ENCODE assay signal across 10 cellular contexts in the genomic region with DNA sequence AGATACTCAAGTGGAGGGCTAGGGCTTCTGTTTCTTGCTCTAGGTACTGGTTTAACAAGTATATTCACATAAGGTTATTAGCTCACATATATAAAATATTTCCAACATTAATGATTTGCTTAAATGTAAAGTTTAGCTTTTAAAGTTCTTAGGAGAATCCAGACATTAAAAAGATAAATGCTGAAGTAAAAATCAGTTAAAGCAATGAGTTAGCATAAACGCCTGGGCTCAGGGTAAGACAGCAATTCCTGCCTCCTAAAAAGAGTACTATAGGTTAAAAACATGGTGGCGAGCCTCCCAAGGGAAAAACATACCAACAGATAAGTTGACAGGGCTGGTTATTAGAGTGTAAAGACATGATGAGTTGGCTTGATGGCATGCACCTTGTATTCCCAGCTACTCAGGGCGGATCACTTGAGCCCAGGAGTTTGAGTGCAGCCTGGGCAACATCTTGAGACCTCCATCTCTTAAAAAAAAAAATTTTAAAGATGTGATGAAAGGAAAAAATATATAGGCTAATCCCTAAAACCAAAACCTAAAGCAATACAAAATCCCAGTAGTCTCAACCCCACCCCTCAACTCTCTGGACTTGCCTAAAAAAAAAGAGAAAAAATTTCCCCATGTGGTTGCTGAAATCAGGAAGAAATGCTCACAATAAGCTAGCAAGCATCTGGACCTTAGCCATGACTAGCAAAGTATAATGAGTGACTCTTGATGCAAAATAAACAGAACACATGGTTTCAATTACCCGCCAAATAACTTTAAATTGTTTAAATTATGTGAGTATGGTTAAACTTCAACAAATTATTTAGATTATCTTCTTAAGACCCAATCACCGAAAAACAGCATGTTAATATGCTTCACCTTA. TPM values are rescaled to one million over a fixed set of nuclear protein-coding genes. Genes with fewer than 3 reads are reported as not detected.
DNase-seq lines count a peak whose midpoint lies in the region; ATAC-seq, FAIRE-seq and TF ChIP-seq lines count a peak whose summit lies in the region.
"Had no signal": no experiment of that assay in that cellular context is flagged by ENCODE, and none has a peak within 500 bp of the region (broad histone marks: within the 10 kb centered on the region; RNA-seq: fewer than 3 reads in every experiment).

No MANE protein-coding gene starts in this region.

- FAIRE-seq in HepG2 (lab: Jason Lieb, UNC) = no peak

- intact Hi-C loops in HepG2 (cut with micrococcal nuclease; ENCODE audit: unreplicated experiment) = loop anchor here (5.0 kb wide), 1 partner anchor 142 kb away; the partner anchor contains the start of gene MTMR12
- intact Hi-C loops in right lobe of liver (cut with DNase I) = no loop called here
- intact Hi-C loops in vagina (cut with DNase I) = no loop called here

- H3K9me3 ChIP-seq in HepG2 (ENCODE audit: low read length) (no peaks in the 10 kb centered on the region), right lobe of liver (no peaks in the 10 kb centered on the region), vagina (no peaks in the 10 kb centered on the region), HAP-1 (no peaks in the 10 kb centered on the region)

- H4K20me1 ChIP-seq in HepG2 (ENCODE audit: insufficient read depth, low read length) = peaks cover 55% of the 10 kb centered on the region

- TF ChIP-seq POLR2A in HepG2 (IDR thresholded peaks at IDR 0.05; ENCODE audit: insufficient read depth in 1 of 2, low read depth in 2 of 2, low read length in 2 of 2) = no peak
- no peak for TF ChIP-seq POLR2A in right lobe of liver (IDR thresholded peaks at IDR 0.05)
- TF ChIP-seq POLR2A in vagina (IDR thresholded peaks at IDR 0.05) = no peak

- DNase-seq in HepG2 (ENCODE audit: low spot score) = no peak
- no peak for DNase-seq in right lobe of liver
- no peak for DNase-seq in WTC11 (ENCODE audit: low spot score)
- DNase-seq in glutamatergic neuron = no peak
- DNase-seq in vagina (ENCODE audit: extremely low spot score in 2 of 2) = no peak
- no peak for DNase-seq in HAP-1 (ENCODE audit: low spot score in 2 of 2)
- no peak for DNase-seq in NCI-H748 (lab: John Stamatoyannopoulos, UW; ENCODE audit: unreplicated experiment)
- DNase-seq: activated CD4-positive, alpha-beta T cell treated with anti-CD3 and anti-CD28 coated beads, Interleukin-2, amount 50 U/mL, for 1 hour had no signal

- peaks cover 89% of the 10 kb centered on the region for H3K79me2 ChIP-seq in HepG2 (ENCODE audit: insufficient read depth, low read length)

- H3K9me3 Mint-ChIP-seq in WTC11 = no peaks in the 10 kb centered on the region
- H3K9me3 Mint-ChIP-seq in glutamatergic neuron (ENCODE audit: unreplicated experiment) = peaks cover 14% of the 10 kb centered on the region

- POLR2A ChIA-PET in HepG2 (lab: Yijun Ruan, JAX) = interaction anchor here (1.1 kb wide), 1 partner anchor 159 kb away, joined by 5 read pairs; no protein-coding TSS in a partner anchor
- POLR2A ChIA-PET in WTC11 (lab: Charles Lee) = no interaction called here

- H3K36me3 ChIP-seq in HepG2 (replicated peaks in 1 of 2; ENCODE audit: control insufficient read depth in 1 of 2, insufficient read depth in 2 of 2, low read length in 2 of 2) (peaks cover 6 to 32% of the 10 kb centered on the region in 2 experiments), right lobe of liver (peaks cover 0 to 32% (median 16%) of the 10 kb centered on the region in 4 donors), vagina (peaks cover 0 to 5% of the 10 kb centered on the region in 2 donors), HAP-1 (replicated peaks) (peaks cover 57% of the 10 kb centered on the region)

- H3K4me2 ChIP-seq in HepG2 (ENCODE audit: low read depth, low read length) = peak overlapping the region; percentile 76

- H3K27ac ChIP-seq in HepG2 (ENCODE audit: extremely low read length, insufficient read depth, low read length) = peak overlapping the region; percentile 17
- no peak overlapping the region for H3K27ac ChIP-seq in right lobe of liver
- peak overlapping the region; percentile 61 for H3K27ac ChIP-seq in vagina
- H3K27ac ChIP-seq: HL-60 had no signal

- TF ChIP-seq RAD21 in HepG2 (CRISPR knock-in tag; IDR thresholded peaks at IDR 0.05) = no peak

- no TSS peak for BruUV-seq in HepG2 (replicated peaks; lab: Mats Ljungman, UMichigan)

- H3K27me3 ChIP-seq in HepG2 (ENCODE audit: control insufficient read depth in 1 of 2, insufficient read depth in 2 of 2, low read length in 2 of 2) = no peaks in the 10 kb centered on the region; a peak in 1 of 5 replicates
- no peaks in the 10 kb centered on the region for H3K27me3 ChIP-seq in right lobe of liver
- H3K27me3 ChIP-seq in vagina = no peaks in the 10 kb centered on the region
- no peaks in the 10 kb centered on the region for H3K27me3 ChIP-seq in HAP-1 (ENCODE audit: low read depth)

- ATAC-seq in HepG2 (no peak), right lobe of liver (no peak), WTC11 (no peak), HG03439 (IDR thresholded peaks at IDR 0.05; ENCODE audit: unreplicated experiment) (no peak)

- H3K4me1 Mint-ChIP-seq in WTC11 (peaks cover 20% of the 10 kb centered on the region), glutamatergic neuron (ENCODE audit: low read depth, unreplicated experiment) (peaks cover 29% of the 10 kb centered on the region)

- H3K4me3 Mint-ChIP-seq in WTC11 (peak overlapping the region; percentile 34), glutamatergic neuron (ENCODE audit: unreplicated experiment) (peak overlapping the region; percentile 80)

- H3K36me3 Mint-ChIP-seq in WTC11 (peaks cover 60% of the 10 kb centered on the region), glutamatergic neuron (ENCODE audit: unreplicated experiment) (peaks cover 5% of the 10 kb centered on the region)

- CTCF ChIA-PET in HepG2 (lab: Yijun Ruan, JAX; ENCODE audit: low intra/inter-chr PET ratio, low total read pairs) = no interaction called here
- CTCF ChIA-PET in WTC11 (lab: Charles Lee) = interaction anchor here (0.9 kb wide), 1 partner anchor 77 kb away, joined by 3 read pairs; no protein-coding TSS in a partner anchor

- TF ChIP-seq CTCF in HepG2 (CRISPR knock-in tag; IDR thresholded peaks at IDR 0.05) (no peak), right lobe of liver (IDR thresholded peaks at IDR 0.05) (no peak), WTC11 (IDR thresholded peaks at IDR 0.05) (no peak), glutamatergic neuron (IDR thresholded peaks at IDR 0.05; ENCODE audit: partially characterized antibody, unreplicated experiment) (no peak), vagina (IDR thresholded peaks at IDR 0.05) (no peak)

- H2AFZ ChIP-seq in HepG2 (ENCODE audit: low read length) = no peak overlapping the region

- H3K4me1 ChIP-seq in HepG2 (ENCODE audit: insufficient read depth, low read length) = peaks cover 68% of the 10 kb centered on the region
- H3K4me1 ChIP-seq in right lobe of liver = peaks cover 0 to 51% (median 13%) of the 10 kb centered on the region in 4 donors
- H3K4me1 ChIP-seq in vagina = peaks cover 60% of the 10 kb centered on the region
- H3K4me1 ChIP-seq in HAP-1 = peaks cover 19% of the 10 kb centered on the region

- H3K4me3 ChIP-seq in HepG2 (replicated peaks in 1 of 3; ENCODE audit: insufficient read depth in 1 of 3, low read depth in 2 of 3, low read length in 3 of 3) = peak overlapping the region in 2 of 3 experiments; percentile 87 to 90; a peak in 2 of 6 replicates
- peak overlapping the region in 1 of 3 donors; percentile 6 for H3K4me3 ChIP-seq in right lobe of liver
- no peak overlapping the region for H3K4me3 ChIP-seq in vagina
- no peak overlapping the region for H3K4me3 ChIP-seq in HAP-1

- no peaks in the 10 kb centered on the region for H3K27me3 Mint-ChIP-seq in WTC11 (ENCODE audit: low read depth)
- H3K27me3 Mint-ChIP-seq in glutamatergic neuron (ENCODE audit: unreplicated experiment) = peaks cover 12% of the 10 kb centered on the region

- H3K9ac ChIP-seq in HepG2 (ENCODE audit: insufficient read depth, low read depth, low read length) = peak overlapping the region; percentile 10; the same call in 1 of the 2 replicates

- TF ChIP-seq EP300 in HepG2 (IDR thresholded peaks at IDR 0.05; ENCODE audit: low read depth in 2 of 2, low read length in 2 of 2) = no peak
- no peak for TF ChIP-seq EP300 in HepG2 (CRISPR knock-in tag; IDR thresholded peaks at IDR 0.05; ENCODE audit: borderline replicate concordance)

- in situ Hi-C loops in HepG2 (cut with HindIII; ENCODE audit: extremely low pct_ligation_motif_present, low pct_unique_long_range_greater_than_20kb) (no loop called here), HAP-1 (cut with MboI; ENCODE audit: low sequenced_read_pairs) (no loop called here)

- H3K27ac Mint-ChIP-seq in WTC11 = peak overlapping the region; percentile 82; the same call in 1 of the 2 replicates
- peak overlapping the region; percentile 60 for H3K27ac Mint-ChIP-seq in glutamatergic neuron (ENCODE audit: unreplicated experiment)

- WGBS in HepG2 (ENCODE audit: low lambda C conversion rate) = 85% methylated on average over 5 of the region's 5 CpGs
- WGBS in right lobe of liver (ENCODE audit: insufficient coverage, low coverage, low lambda C conversion rate, missing lambda C conversion rate) = 61% methylated on average over 5 of the region's 5 CpGs

RNA-seq across cellular contexts. Expression of gene GOLPH3, which starts 3.6 kb away (rescaled TPM):
- 84.5 and 102 TPM in 2 replicates for total RNA-seq in HepG2 (2016; rRNA removed; fragmentation: Illumina TruSeq; extraction: Trizol)
- 20.7 and 21.6 TPM in 2 replicates for total RNA-seq in HepG2 (2016; cell fraction: cytosol; rRNA removed; fragmentation: Illumina TruSeq; extraction: Trizol; ENCODE audit: low read depth)
- total RNA-seq in HepG2 (2016; cell fraction: insoluble cytoplasmic fraction; rRNA removed; fragmentation: Illumina TruSeq; extraction: Trizol) = 86.0 and 93.9 TPM in 2 replicates
- 76.0 and 82.4 TPM in 2 replicates for total RNA-seq in HepG2 (2016; cell fraction: membrane; rRNA removed; fragmentation: Illumina TruSeq; extraction: Trizol)
- total RNA-seq in HepG2 (2016; cell fraction: nucleus; rRNA removed; fragmentation: Illumina TruSeq; extraction: Trizol) = 42.1 and 43.2 TPM in 2 replicates
- 52.5 and 59.5 TPM in 2 replicates for polyA plus RNA-seq in HepG2 (2011; rRNA removed)
- 36.8 and 52.8 TPM in 2 replicates for polyA plus RNA-seq in HepG2 (2011; cell fraction: cytosol; rRNA removed)
- 22.0 TPM in 2 replicates for polyA plus RNA-seq in HepG2 (2011; cell fraction: nucleus; rRNA removed)
- 57.7 and 69.6 TPM in 2 replicates for polyA plus RNA-seq in HepG2 (2012)
- polyA plus RNA-seq in HepG2 (2016; cell fraction: cytosol; fragmentation: Illumina TruSeq; extraction: Trizol; ENCODE audit: low read depth) = 12.8 and 16.5 TPM in 2 replicates
- polyA plus RNA-seq in HepG2 (2016; cell fraction: insoluble cytoplasmic fraction; fragmentation: Illumina TruSeq; extraction: Trizol; ENCODE audit: low read depth) = 135 and 138 TPM in 2 replicates
- polyA plus RNA-seq in HepG2 (2016; cell fraction: membrane; fragmentation: Illumina TruSeq; extraction: Trizol; ENCODE audit: low read depth) = 56.5 and 60.8 TPM in 2 replicates
- 72.8 and 76.3 TPM in 2 replicates for polyA plus RNA-seq in HepG2 (2016; cell fraction: nucleus; fragmentation: Illumina TruSeq; extraction: Trizol; ENCODE audit: insufficient read depth, low read depth)
- polyA minus RNA-seq in HepG2 (2011; rRNA and poly(A)+ RNA removed; ENCODE audit: low replicate concordance) = 91.4 and 138 TPM in 2 replicates
- polyA minus RNA-seq in HepG2 (2011; cell fraction: cytosol; rRNA and poly(A)+ RNA removed) = 69.1 and 70.2 TPM in 2 replicates
- 52.3 and 58.3 TPM in 2 replicates for polyA minus RNA-seq in HepG2 (2011; cell fraction: nucleus; rRNA and poly(A)+ RNA removed)
- 100 to 1,000 TPM in 3 of 6 experiments, 10 to 100 TPM in 3; 59.1 to 141 (median 95.9) TPM for total RNA-seq in right lobe of liver
- 88.7 to 101 TPM (median 95.4 TPM) in 3 replicates for total RNA-seq in WTC11 (2021)
- total RNA-seq in glutamatergic neuron (ENCODE audit: unreplicated experiment) = 68.5 TPM
- total RNA-seq in vagina = 78.8 TPM

Comparison
In these comparisons a context has a peak if more than half of its experiments do, and no peak if none do; other contexts are left out.
1. H3K27ac ChIP-seq: peak in HepG2 (single experiment) and vagina (single experiment); none in right lobe of liver (0 of 3).
2. H3K4me3 ChIP-seq: peak in HepG2 (2 of 3); none in vagina (0 of 2) and HAP-1 (single experiment).